Comparison of ENCODE assay signal across 1 cellular context in the genomic region with DNA sequence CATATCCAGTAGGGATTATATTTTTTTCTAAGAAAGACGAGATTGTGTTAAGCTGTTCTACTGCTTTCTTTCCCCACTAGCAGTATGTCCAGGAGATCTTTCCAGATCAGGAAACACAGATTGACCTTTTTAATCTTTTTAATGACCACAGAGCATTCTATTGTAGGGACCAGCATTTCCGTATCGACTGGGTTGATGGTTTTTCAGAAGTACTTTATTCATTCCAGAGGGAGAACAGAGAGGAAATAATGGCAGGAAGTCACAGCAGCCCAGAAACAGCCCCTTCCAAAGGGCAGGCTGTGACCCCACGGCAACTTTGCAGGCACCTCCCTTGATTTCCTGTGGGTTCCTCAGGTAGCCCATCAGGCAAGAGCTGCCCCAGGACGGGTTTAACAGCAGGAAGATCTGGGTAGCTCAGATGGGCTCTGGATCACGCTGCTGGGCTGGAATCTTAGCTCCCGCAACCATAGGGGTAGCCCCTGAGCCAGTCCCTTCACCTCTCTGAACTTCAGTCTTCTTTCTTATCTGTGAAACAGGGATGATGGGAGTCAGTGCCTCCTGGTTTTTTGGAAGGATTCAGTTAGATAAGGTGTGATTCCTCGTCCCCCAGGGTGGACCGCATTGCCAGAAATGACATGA.
TF ChIP-seq lines count a peak whose summit lies in the region.

No MANE protein-coding gene starts in this region.

TF ChIP-seq in HepG2, 621 proteins besides CTCF, POLR2A, EP300 and RAD21:
- TF ChIP-seq NCOR1 (IDR thresholded peaks at IDR 0.05; ENCODE audit: borderline replicate concordance, low read length), result no peak
- TF ChIP-seq, protein P1, sequence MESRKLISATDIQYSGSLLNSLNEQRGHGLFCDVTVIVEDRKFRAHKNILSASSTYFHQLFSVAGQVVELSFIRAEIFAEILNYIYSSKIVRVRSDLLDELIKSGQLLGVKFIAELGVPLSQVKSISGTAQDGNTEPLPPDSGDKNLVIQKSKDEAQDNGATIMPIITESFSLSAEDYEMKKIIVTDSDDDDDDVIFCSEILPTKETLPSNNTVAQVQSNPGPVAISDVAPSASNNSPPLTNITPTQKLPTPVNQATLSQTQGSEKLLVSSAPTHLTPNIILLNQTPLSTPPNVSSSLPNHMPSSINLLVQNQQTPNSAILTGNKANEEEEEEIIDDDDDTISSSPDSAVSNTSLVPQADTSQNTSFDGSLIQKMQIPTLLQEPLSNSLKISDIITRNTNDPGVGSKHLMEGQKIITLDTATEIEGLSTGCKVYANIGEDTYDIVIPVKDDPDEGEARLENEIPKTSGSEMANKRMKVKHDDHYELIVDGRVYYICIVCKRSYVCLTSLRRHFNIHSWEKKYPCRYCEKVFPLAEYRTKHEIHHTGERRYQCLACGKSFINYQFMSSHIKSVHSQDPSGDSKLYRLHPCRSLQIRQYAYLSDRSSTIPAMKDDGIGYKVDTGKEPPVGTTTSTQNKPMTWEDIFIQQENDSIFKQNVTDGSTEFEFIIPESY (CRISPR knock-in tag; IDR thresholded peaks at IDR 0.05), result peak; percentile 95
TF ChIP-seq in HepG2: peak in this region for 1.
